ENCODE assay signal across 11 cellular contexts in genomic region chr5:78511116-78511906, GRCh38.
DNase-seq lines count a peak whose midpoint lies in the region; ATAC-seq and FAIRE-seq lines count a peak whose summit lies in the region.
"Had no signal": no experiment of that assay in that cellular context is flagged by ENCODE, and none has a peak within 500 bp of the region (broad histone marks: within the 10 kb centered on the region; RNA-seq: fewer than 3 reads in every experiment).

No MANE protein-coding gene starts in this region.

- no peaks in the 10 kb centered on the region for H3K27me3 ChIP-seq in endocrine pancreas (ENCODE audit: control insufficient read depth, insufficient read depth, low read length)
- H3K27me3 ChIP-seq: body of pancreas, SJSA1 had no signal

- no peaks in the 10 kb centered on the region for H3K9me3 ChIP-seq in endocrine pancreas (ENCODE audit: control insufficient read depth, low read length)
- H3K9me3 ChIP-seq: body of pancreas, SJSA1 had no signal

- no peak for FAIRE-seq in RCC 7860 (lab: Jason Lieb, UNC)

- H3K9ac ChIP-seq in endocrine pancreas (ENCODE audit: control insufficient read depth, insufficient read depth, low read length) = no peak overlapping the region

- no peaks in the 10 kb centered on the region for H3K9me3 Mint-ChIP-seq in naive thymus-derived CD8-positive, alpha-beta T cell

- POLR2A ChIA-PET in naive thymus-derived CD8-positive, alpha-beta T cell (lab: Charles Lee) = no interaction called here

- peaks cover 6 to 21% (median 15%) of the 10 kb centered on the region in 4 donors for H3K4me1 Mint-ChIP-seq in naive thymus-derived CD8-positive, alpha-beta T cell

- no peak for DNase-seq in Right ventricle myocardium inferior (ENCODE audit: missing footprints)
- DNase-seq in cardiac septum (ENCODE audit: low spot score) = no peak
- no peak for DNase-seq in naive thymus-derived CD8-positive, alpha-beta T cell
- no peak for DNase-seq in activated CD4-positive, CD25-positive, alpha-beta regulatory T cell (lab: John Stamatoyannopoulos, UW)
- no peak for DNase-seq in inferior parietal cortex (ENCODE audit: extremely low spot score)
- no peak for DNase-seq in RCC 7860 (ENCODE audit: low spot score)
- DNase-seq: NCI-H2081 treated with DMSO at 0.1 percent for 48 hours had no signal

- no peaks in the 10 kb centered on the region for H3K36me3 ChIP-seq in endocrine pancreas (ENCODE audit: control insufficient read depth, insufficient read depth, low read length)
- H3K36me3 ChIP-seq: SJSA1 had no signal

- intact Hi-C loops in Right ventricle myocardium inferior (cut with DNase I) (no loop called here), cardiac septum (cut with DNase I) (no loop called here)

- H3K4me3 ChIP-seq in endocrine pancreas (ENCODE audit: control insufficient read depth, insufficient read depth, low read length) = peak overlapping the region; percentile 16
- H3K4me3 ChIP-seq: body of pancreas, SJSA1 had no signal

- H3K4me3 Mint-ChIP-seq in naive thymus-derived CD8-positive, alpha-beta T cell = peak overlapping the region in 8 of 10 donors; percentile 27 to 93 (median 86)

- H3K27me3 Mint-ChIP-seq in naive thymus-derived CD8-positive, alpha-beta T cell = peaks cover 18 to 71% (median 40%) of the 10 kb centered on the region in 5 donors

- H3K27ac Mint-ChIP-seq in naive thymus-derived CD8-positive, alpha-beta T cell = no peak overlapping the region

- no peaks in the 10 kb centered on the region for H3K4me1 ChIP-seq in endocrine pancreas (ENCODE audit: control insufficient read depth, insufficient read depth, low read length)

- H3K36me3 Mint-ChIP-seq in naive thymus-derived CD8-positive, alpha-beta T cell = no peaks in the 10 kb centered on the region

- ATAC-seq in Right ventricle myocardium inferior = peak; percentile 34
- ATAC-seq in naive thymus-derived CD8-positive, alpha-beta T cell = no peak
- ATAC-seq in GM18873 (IDR thresholded peaks at IDR 0.05; ENCODE audit: low FRiP score, unreplicated experiment) = no peak
